Comparison of ENCODE assay signal across 21 cellular contexts in genomic region chr7:15862016-15862780, GRCh38.
"Had no signal": no experiment of that assay in that cellular context is flagged by ENCODE, and none has a peak within 500 bp of the region (broad histone marks: within the 10 kb centered on the region; RNA-seq: fewer than 3 reads in every experiment).

No MANE protein-coding gene starts in this region.

- H3K4me3 ChIP-seq: hepatocyte, lung, psoas muscle, SJCRH30 had no signal

- H3K27me3 ChIP-seq: hepatocyte, SJCRH30 had no signal

- H3K4me3 Mint-ChIP-seq: activated CD4-positive, alpha-beta T cell treated with anti-CD3 and anti-CD28 coated beads, Interleukin-2, amount 10 ng/mL, durations not matched to agents 7 days and 5 days; type B pancreatic cell had no signal

- H3K79me2 ChIP-seq: hepatocyte had no signal

- FAIRE-seq: colon had no signal

- DNase-seq: activated CD4-positive, alpha-beta T cell treated with anti-CD3 and anti-CD28 coated beads, Interleukin-2, amount 10 ng/mL, durations not matched to agents 7 days and 5 days; activated CD8-positive, alpha-beta memory T cell treated with anti-CD3 and anti-CD28 coated beads for 24 hours; activated CD8-positive, alpha-beta memory T cell treated with anti-CD3 and anti-CD28 coated beads, Interleukin-2, amount 50 U/mL, for 48 hours; activated effector memory CD4-positive, alpha-beta T cell treated with Interleukin-2 at 50 U/mL for 16 hours; activated naive CD4-positive, alpha-beta T cell treated with anti-CD3 and anti-CD28 coated beads, Interleukin-2, amount 50 U/mL, for 16 hours; activated T-cell treated with anti-CD3 and anti-CD28 coated beads, Interleukin-2, amount 50 U/mL, for 48 hours; caudate nucleus; erythroblast; left colon; occipital lobe; psoas muscle; stimulated activated CD4-positive, alpha-beta T cell treated with anti-CD3 and anti-CD28 coated beads, Interleukin-12 subunit alpha, Interleukin-12 subunit beta, amount 100 ng/mL, for 4 hours; stimulated activated CD4-positive, alpha-beta T cell treated with anti-CD3 and anti-CD28 coated beads, Interleukin-1b, Interleukin-23, amount 100 ng/mL, for 48 hours; stimulated activated naive CD4-positive, alpha-beta T cell treated with Interleukin-2 at 50 U/mL for 16 hours; T1000 had no signal

- H3K27ac ChIP-seq: hepatocyte, psoas muscle, SJCRH30 had no signal

- ATAC-seq: activated CD4-positive, CD25-positive, alpha-beta regulatory T cell treated with anti-CD3 and anti-CD28 coated beads, Interleukin-2, amount 50 U/mL, for 24 hours; left colon; psoas muscle had no signal

- H3K4me1 ChIP-seq: psoas muscle had no signal

- H3K27ac Mint-ChIP-seq: activated CD4-positive, alpha-beta T cell treated with anti-CD3 and anti-CD28 coated beads, Interleukin-2, amount 10 ng/mL, durations not matched to agents 7 days and 5 days; type B pancreatic cell had no signal

- H3K9me3 ChIP-seq: psoas muscle, SJCRH30 had no signal

- H3K4me1 Mint-ChIP-seq: activated CD4-positive, alpha-beta T cell treated with anti-CD3 and anti-CD28 coated beads, Interleukin-2, amount 10 ng/mL, durations not matched to agents 7 days and 5 days had no signal

- H3K27me3 Mint-ChIP-seq: activated CD4-positive, alpha-beta T cell treated with anti-CD3 and anti-CD28 coated beads, Interleukin-2, amount 10 ng/mL, durations not matched to agents 7 days and 5 days; type B pancreatic cell had no signal

- H3K36me3 Mint-ChIP-seq: type B pancreatic cell had no signal

- H3K9me3 Mint-ChIP-seq: type B pancreatic cell had no signal

- H2AFZ ChIP-seq: hepatocyte had no signal

- H3K4me2 ChIP-seq: hepatocyte had no signal

- H3K36me3 ChIP-seq: SJCRH30 had no signal
